ENCODE assay signal across 14 cellular contexts in the genomic region with DNA sequence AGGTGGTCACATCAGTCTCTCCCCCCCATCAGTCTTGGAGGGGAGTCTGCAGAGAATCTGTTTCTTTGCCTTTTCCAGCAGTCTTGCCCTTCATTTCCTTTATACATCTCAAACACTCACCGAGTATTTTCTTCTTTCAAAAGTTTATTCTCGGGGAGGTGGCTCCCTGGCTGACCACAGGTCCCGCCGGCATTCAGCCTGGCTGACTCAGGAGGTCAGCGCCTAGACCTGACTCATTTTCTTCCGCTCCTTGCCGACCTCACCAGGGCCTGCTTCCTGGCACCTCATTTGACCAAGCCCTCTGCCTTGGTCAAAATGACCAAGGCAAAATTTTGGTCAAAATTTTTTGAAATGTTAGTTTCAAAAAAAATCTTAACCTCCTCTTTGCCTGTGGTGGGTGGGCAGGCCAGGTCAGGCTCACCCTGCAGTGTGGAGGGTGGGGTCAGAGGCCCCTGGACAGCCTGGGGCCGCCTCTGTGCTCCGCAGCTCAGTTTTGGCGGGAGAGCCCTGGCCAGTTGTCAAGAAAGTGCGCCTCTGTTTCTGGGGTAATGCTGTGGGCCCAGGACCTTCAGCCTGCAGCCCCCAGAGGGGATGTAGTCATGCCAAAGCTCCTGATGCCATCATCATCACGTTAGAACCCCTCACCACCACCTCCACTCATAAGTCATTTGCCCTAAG.
DNase-seq lines count a peak whose midpoint lies in the region; ATAC-seq and TF ChIP-seq lines count a peak whose summit lies in the region.
"Had no signal": no experiment of that assay in that cellular context is flagged by ENCODE, and none has a peak within 500 bp of the region (broad histone marks: within the 10 kb centered on the region; RNA-seq: fewer than 3 reads in every experiment).

No MANE protein-coding gene starts in this region.

- no peak overlapping the region for H2BK12ac ChIP-seq in H9 (ENCODE audit: insufficient read length, low read depth, low read length)

- H3K9me3 Mint-ChIP-seq in H9: no peaks in the 10 kb centered on the region
- H3K9me3 Mint-ChIP-seq: IgD-negative memory B cell had no signal

- H3K36me3 ChIP-seq in fibroblast of lung (ENCODE audit: control insufficient read depth, insufficient read depth, low read length) (no peaks in the 10 kb centered on the region), stomach (no peaks in the 10 kb centered on the region), psoas muscle (ENCODE audit: insufficient read depth in 1 of 2, low read depth in 1 of 2) (no peaks in the 10 kb centered on the region)
- H3K36me3 ChIP-seq: right atrium auricular region, suprapubic skin had no signal

- TF ChIP-seq POLR2A in stomach (IDR thresholded peaks at IDR 0.05): no peak

- H3K23me2 ChIP-seq in H9 (ENCODE audit: insufficient read length, low read depth, low read length, poor library complexity, severe bottlenecking): no peaks in the 10 kb centered on the region

- ATAC-seq in psoas muscle (no peak), GM19023 (IDR thresholded peaks at IDR 0.05; ENCODE audit: unreplicated experiment) (no peak)
- ATAC-seq: body of pancreas had no signal

- no peak overlapping the region for H3K56ac ChIP-seq in H9 (ENCODE audit: insufficient read length, low read depth, low read length)

- TF ChIP-seq CTCF in H9 (conservative IDR thresholded peaks at IDR 0.05) (no peak), fibroblast of lung (conservative IDR thresholded peaks at IDR 0.05 in 1 of 2, IDR thresholded peaks at IDR 0.05 in 1 of 2; ENCODE audit: low read depth in 1 of 2, low read length in 2 of 2) (no peak), stomach (IDR thresholded peaks at IDR 0.05) (no peak), psoas muscle (IDR thresholded peaks at IDR 0.05) (no peak)

- H3K79me2 ChIP-seq in H9 (ENCODE audit: insufficient read depth, low read length) (peaks cover 12% of the 10 kb centered on the region; the same call in 1 of the 2 replicates), fibroblast of lung (ENCODE audit: control insufficient read depth, insufficient read depth, low read length) (no peaks in the 10 kb centered on the region)

- H4K8ac ChIP-seq in H9 (replicated peaks; ENCODE audit: insufficient read length, low read depth, low read length): no peak overlapping the region

- H2BK5ac ChIP-seq in H9 (ENCODE audit: insufficient read length, low read length): no peak overlapping the region

- H3K27me3 ChIP-seq in H9 (ENCODE audit: insufficient read depth, low read length) (no peaks in the 10 kb centered on the region), fibroblast of lung (ENCODE audit: control insufficient read depth, insufficient read depth, low read length) (no peaks in the 10 kb centered on the region), stomach (no peaks in the 10 kb centered on the region), psoas muscle (ENCODE audit: insufficient read depth in 3 of 3, low read length in 2 of 3) (peaks cover 0 to 4% (median 4%) of the 10 kb centered on the region in 3 donors)
- H3K27me3 ChIP-seq: body of pancreas, right atrium auricular region, suprapubic skin had no signal

- peak overlapping the region; percentile 31 to 74 (median 42); a peak in 4 of 7 replicates for H3K27ac Mint-ChIP-seq in H9
- H3K27ac Mint-ChIP-seq: IgD-negative memory B cell had no signal

- H3K9me3 ChIP-seq in H9 (ENCODE audit: control insufficient read depth, low read depth, low read length): no peaks in the 10 kb centered on the region
- no peaks in the 10 kb centered on the region for H3K9me3 ChIP-seq in fibroblast of lung (ENCODE audit: control insufficient read depth, insufficient read depth, low read depth, low read length)
- no peaks in the 10 kb centered on the region for H3K9me3 ChIP-seq in stomach
- no peaks in the 10 kb centered on the region for H3K9me3 ChIP-seq in psoas muscle
- H3K9me3 ChIP-seq: body of pancreas, right atrium auricular region, suprapubic skin had no signal

- H4K91ac ChIP-seq in H9 (ENCODE audit: insufficient read length, low read depth, low read length): no peak overlapping the region

- no peak for DNase-seq in H9
- peak; percentile 19 for DNase-seq in SW480 (ENCODE audit: low spot score)
- DNase-seq in fibroblast of lung (ENCODE audit: low read depth in 2 of 2): peak; percentile 57 to 89
- DNase-seq in stomach: peak; percentile 39
- no peak for DNase-seq in NCI-H2081 treated with DMSO at 0.1 percent for 48 hours (lab: John Stamatoyannopoulos, UW)
- no peak for DNase-seq in psoas muscle
- no peak for DNase-seq in middle frontal gyrus (ENCODE audit: extremely low spot score, low spot score)
- DNase-seq: activated CD4-positive, alpha-beta T cell treated with anti-CD3 and anti-CD28 coated beads for 4 hours; body of pancreas; NCI-H1694 treated with DMSO at 0.1 percent for 48 hours had no signal

- no CpG with 5 or more reads among the region's 12 CpGs for WGBS in H9 (ENCODE audit: extremely low coverage, insufficient read length, low lambda C conversion rate)
- 70 to 88% (median 83%) methylated on average over 12 of the region's 12 CpGs for WGBS in stomach, 5 donors
- WGBS in psoas muscle, 3 donors: 82 to 89% (median 87%) methylated on average over 12 of the region's 12 CpGs

- H3K9ac ChIP-seq in H9 (ENCODE audit: extremely low read depth, insufficient read length, low read length): no peak overlapping the region
- H3K9ac ChIP-seq in fibroblast of lung (ENCODE audit: insufficient read depth, low read length): no peak overlapping the region

- no peak overlapping the region for H2BK20ac ChIP-seq in H9 (ENCODE audit: low read depth, low read length, poor library complexity, severe bottlenecking)

- no peak for TF ChIP-seq EP300 in stomach (IDR thresholded peaks at IDR 0.05)

- no peaks in the 10 kb centered on the region for H4K20me1 ChIP-seq in H9 (ENCODE audit: control insufficient read depth, insufficient read depth, insufficient read length)
- H4K20me1 ChIP-seq in fibroblast of lung (ENCODE audit: control insufficient read depth, extremely low read depth, insufficient read depth, low read length): peaks cover under 1% of the 10 kb centered on the region

- peaks cover 74 to 76% of the 10 kb centered on the region in 2 experiments for H3K4me1 Mint-ChIP-seq in H9

- no peak overlapping the region for H3T11ph ChIP-seq in H9 (ENCODE audit: low read length)

- H3K14ac ChIP-seq in H9 (ENCODE audit: insufficient read depth, low read length): no peak overlapping the region

- H3K27ac ChIP-seq in H9 (ENCODE audit: insufficient read length, low read depth, low read length): no peak overlapping the region
- H3K27ac ChIP-seq in fibroblast of lung (ENCODE audit: insufficient read depth, low read length): no peak overlapping the region
- peak overlapping the region in 1 of 5 donors; percentile 3 for H3K27ac ChIP-seq in stomach
- no peak overlapping the region for H3K27ac ChIP-seq in psoas muscle
- H3K27ac ChIP-seq: body of pancreas, right atrium auricular region, suprapubic skin had no signal

- H2AK5ac ChIP-seq in H9 (ENCODE audit: insufficient read length, low read length): no peak overlapping the region

- no peaks in the 10 kb centered on the region; the same call in 1 of the 2 replicates for H3K27me3 Mint-ChIP-seq in H9 (ENCODE audit: low read depth)
- H3K27me3 Mint-ChIP-seq: IgD-negative memory B cell had no signal

- H3K4ac ChIP-seq in H9 (ENCODE audit: low read depth, low read length): no peak overlapping the region

- H3K79me1 ChIP-seq in H9 (ENCODE audit: insufficient read depth, low read depth, low read length, poor library complexity, severe bottlenecking): peaks cover 15% of the 10 kb centered on the region

- intact Hi-C loops in stomach (cut with DNase I; ENCODE audit: low total_unique reads) (no loop called here), psoas muscle (cut with DNase I) (no loop called here)

- H4K5ac ChIP-seq in H9 (ENCODE audit: insufficient read length, low read depth, low read length): no peak overlapping the region

- no peak overlapping the region for H3K18ac ChIP-seq in H9 (ENCODE audit: insufficient read length, low read depth, low read length)

- H2AFZ ChIP-seq in H9 (ENCODE audit: low read length) (no peak overlapping the region), fibroblast of lung (ENCODE audit: low read length) (no peak overlapping the region)

- no peak overlapping the region for H3K4me2 ChIP-seq in H9 (ENCODE audit: insufficient read depth, insufficient read length, low read length)
- no peak overlapping the region for H3K4me2 ChIP-seq in fibroblast of lung (ENCODE audit: extremely low read depth, insufficient read depth, low read length)

- H2BK120ac ChIP-seq in H9 (ENCODE audit: low read depth, low read length, poor library complexity, severe bottlenecking): no peak overlapping the region

- H3K23ac ChIP-seq in H9 (ENCODE audit: insufficient read length, low read depth, low read length): no peak overlapping the region

- no peaks in the 10 kb centered on the region for H3K36me3 Mint-ChIP-seq in H9 (ENCODE audit: insufficient read depth in 1 of 3, low read depth in 3 of 3)
- H3K36me3 Mint-ChIP-seq: IgD-negative memory B cell had no signal

- no peak overlapping the region for H2BK15ac ChIP-seq in H9 (ENCODE audit: low read depth, low read length)

- peaks cover 16% of the 10 kb centered on the region for H3K4me1 ChIP-seq in H9 (ENCODE audit: insufficient read depth, low read length)
- no peaks in the 10 kb centered on the region for H3K4me1 ChIP-seq in fibroblast of lung (ENCODE audit: control insufficient read depth, extremely low read depth, insufficient read depth, low read length)
- H3K4me1 ChIP-seq in stomach: peaks cover 10 to 36% (median 20%) of the 10 kb centered on the region in 4 donors
- no peaks in the 10 kb centered on the region for H3K4me1 ChIP-seq in psoas muscle
- H3K4me1 ChIP-seq: right atrium auricular region, suprapubic skin had no signal

- no peak overlapping the region for H3K4me3 Mint-ChIP-seq in H9

- H3K4me3 ChIP-seq in fibroblast of lung (replicated peaks in 1 of 4; ENCODE audit: control extremely low read depth in 1 of 4, insufficient read depth in 1 of 4, low read depth in 3 of 4, low read length in 4 of 4) (no peak overlapping the region), stomach (no peak overlapping the region), psoas muscle (no peak overlapping the region)
- H3K4me3 ChIP-seq: body of pancreas, right atrium auricular region, suprapubic skin had no signal

Comparison
In these comparisons a context has a peak if more than half of its experiments do, and no peak if none do; other contexts are left out.
1. DNase-seq: peak in SW480 (single experiment), fibroblast of lung (2 of 2) and stomach (single experiment); none in H9 (single experiment), NCI-H2081 treated with DMSO at 0.1 percent for 48 hours (single experiment), psoas muscle (0 of 2) and middle frontal gyrus (single experiment).